In the genomic region with DNA sequence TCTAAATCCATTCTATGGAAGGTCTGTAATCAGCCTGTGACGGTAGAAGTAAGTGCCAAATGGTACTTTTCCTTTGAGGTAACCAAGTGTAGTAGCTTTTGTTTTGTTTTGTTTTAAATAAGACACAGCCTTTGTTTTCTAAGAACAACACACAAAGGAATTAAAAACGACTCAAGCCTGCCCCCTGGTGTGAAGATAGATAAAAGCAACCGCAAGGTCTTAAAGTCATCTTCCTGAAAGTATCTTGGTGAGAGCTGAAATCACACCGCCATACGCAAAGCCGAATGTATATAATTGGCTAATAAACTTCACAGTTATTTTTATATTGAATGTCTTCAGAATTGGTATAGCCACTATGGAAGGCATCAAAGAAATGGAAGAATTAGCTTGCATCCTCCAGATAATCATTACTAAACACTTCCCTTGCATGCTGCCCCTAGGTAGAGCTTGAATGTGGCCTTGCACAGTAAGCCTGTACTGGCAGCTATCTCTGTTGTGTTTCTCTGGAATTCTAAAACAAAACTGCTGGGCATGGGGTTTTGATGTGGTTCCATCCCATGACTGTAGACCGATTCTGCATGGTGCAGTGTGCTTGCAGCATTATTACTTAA, we compare ENCODE assay signal across 8 cellular contexts.
DNase-seq lines count a peak whose midpoint lies in the region; ATAC-seq, FAIRE-seq and TF ChIP-seq lines count a peak whose summit lies in the region.
"Had no signal": no experiment of that assay in that cellular context is flagged by ENCODE, and none has a peak within 500 bp of the region (broad histone marks: within the 10 kb centered on the region; RNA-seq: fewer than 3 reads in every experiment).

No MANE protein-coding gene starts in this region.

- H2BK15ac ChIP-seq in H1 (ENCODE audit: low read length): no peak overlapping the region

- no peak overlapping the region for H2AK5ac ChIP-seq in H1 (ENCODE audit: low read depth, low read length)

- TF ChIP-seq EP300 in SK-N-SH (IDR thresholded peaks at IDR 0.05; ENCODE audit: borderline replicate concordance in 1 of 2, low read depth in 1 of 2, low read length in 1 of 2) (no peak), H1 (IDR thresholded peaks at IDR 0.05; ENCODE audit: borderline replicate concordance in 1 of 2, low read depth in 2 of 2, low read length in 2 of 2) (no peak)

- H2BK20ac ChIP-seq in H1 (ENCODE audit: low read length): no peak overlapping the region

- H3K9ac ChIP-seq in SK-N-SH (no peak overlapping the region), H1 (replicated peaks in 1 of 4; ENCODE audit: extremely low read depth in 1 of 4, low read depth in 3 of 4, low read length in 3 of 4) (no peak overlapping the region)

- H3K79me2 ChIP-seq in SK-N-SH (ENCODE audit: insufficient read depth): no peaks in the 10 kb centered on the region
- no peaks in the 10 kb centered on the region for H3K79me2 ChIP-seq in H1 (ENCODE audit: control insufficient read depth in 1 of 2, insufficient read depth in 2 of 2, low read length in 2 of 2)

- no peak overlapping the region for H4K8ac ChIP-seq in H1 (ENCODE audit: extremely low read depth, insufficient read depth, low read length)

- CTCF ChIA-PET in SK-N-SH (lab: Yijun Ruan, JAX) (interaction anchor here (0.6 to 7.3 kb wide), 66 partner anchors 10 to 1934 kb away, joined by 3 to 255 read pairs (median 5); partner anchors contain the start of genes ANKEF1, LAMP5 and MKKS), H1 (lab: Charles Lee; ENCODE audit: partially characterized antibody) (interaction anchor here (0.6 to 7.4 kb wide), 53 partner anchors 8 to 553 kb away, joined by 3 to 132 read pairs (median 5); partner anchors contain the start of gene ANKEF1)

- TF ChIP-seq RAD21 in SK-N-SH (IDR thresholded peaks at IDR 0.05; ENCODE audit: low read length): peak; percentile 93
- peak; percentile 76 to 84 for TF ChIP-seq RAD21 in H1 (IDR thresholded peaks at IDR 0.05 in 1 of 2, conservative IDR thresholded peaks at IDR 0.05 in 1 of 2; ENCODE audit: low read depth in 2 of 2, low read length in 2 of 2)

- H3K4me3 ChIP-seq in SK-N-SH (ENCODE audit: low read depth in 2 of 2, low read length in 1 of 2): no peak overlapping the region; a peak in 1 of 4 replicates
- H3K4me3 ChIP-seq in H1 (ENCODE audit: extremely low read depth in 1 of 4, insufficient read depth in 2 of 4, low read depth in 3 of 4, low read length in 4 of 4): no peak overlapping the region

- 25% methylated on average over 7 of the region's 7 CpGs for WGBS in SK-N-SH (ENCODE audit: low lambda C conversion rate)
- WGBS in H1 (ENCODE audit: extremely low coverage in 1 of 2, insufficient coverage in 1 of 2, insufficient read length in 1 of 2, insufficient replicate concordance in 2 of 2, low coverage in 1 of 2, low lambda C conversion rate in 2 of 2, missing lambda C conversion rate in 1 of 2), 2 experiments: 45% methylated on average over 7 of the region's 7 CpGs; no CpG with 5 or more reads in 1 of the 2 experiments

- H3K4ac ChIP-seq in H1 (replicated peaks; ENCODE audit: insufficient read length, low read depth, low read length): no peak overlapping the region

- no peak overlapping the region for H3K23ac ChIP-seq in H1 (ENCODE audit: insufficient read length)

- H2BK5ac ChIP-seq in H1 (ENCODE audit: low read depth, low read length): no peak overlapping the region

- H3K18ac ChIP-seq in H1 (ENCODE audit: extremely low read depth, low read length): no peak overlapping the region

- peak overlapping the region in 1 of 2 experiments; percentile 51; a peak in 1 of 4 replicates for H3K27ac ChIP-seq in SK-N-SH (ENCODE audit: low read depth in 2 of 2, low read length in 1 of 2)
- H3K27ac ChIP-seq in H1 (ENCODE audit: low read depth, low read length): no peak overlapping the region

- no peak overlapping the region for H3K4me2 ChIP-seq in SK-N-SH
- H3K4me2 ChIP-seq in H1 (ENCODE audit: insufficient read depth in 1 of 2, low read depth in 2 of 2, low read length in 2 of 2): no peak overlapping the region

- no peak overlapping the region; the same call in 1 of the 2 replicates for H2AFZ ChIP-seq in SK-N-SH (ENCODE audit: low read depth)
- no peak overlapping the region for H2AFZ ChIP-seq in H1 (ENCODE audit: low read length)

- H3K9me3 ChIP-seq in SK-N-SH (no peaks in the 10 kb centered on the region), H1 (ENCODE audit: insufficient read depth in 2 of 2, low read depth in 1 of 2, low read length in 1 of 2) (no peaks in the 10 kb centered on the region; a peak in 1 of 4 replicates)

- H4K91ac ChIP-seq in H1 (replicated peaks; ENCODE audit: insufficient read length, low read length): no peak overlapping the region

- no peak overlapping the region for H3K56ac ChIP-seq in H1 (replicated peaks; ENCODE audit: insufficient read length, low read depth, low read length)

- H3K9me2 ChIP-seq in SK-N-SH: no peaks in the 10 kb centered on the region

- POLR2A ChIA-PET in SK-N-SH (lab: Yijun Ruan, JAX): interaction anchor here (0.6 to 1.8 kb wide), 3 partner anchors 95 to 202 kb away, joined by 3 to 6 read pairs (median 3); partner anchors contain the start of gene LAMP5
- POLR2A ChIA-PET in H1 (lab: Charles Lee; ENCODE audit: partially characterized antibody): no interaction called here

- H3K27me3 ChIP-seq in SK-N-SH (ENCODE audit: insufficient read depth): no peaks in the 10 kb centered on the region
- no peaks in the 10 kb centered on the region; a peak in 2 of 7 replicates for H3K27me3 ChIP-seq in H1 (replicated peaks in 1 of 4; ENCODE audit: control insufficient read depth in 3 of 4, extremely low read depth in 1 of 4, insufficient read depth in 3 of 4, low read length in 3 of 4)

- peaks cover 5% of the 10 kb centered on the region for H3K4me1 Mint-ChIP-seq in nephron

- peaks cover 6% of the 10 kb centered on the region for H3K9me3 Mint-ChIP-seq in nephron

- no peak for TF ChIP-seq POLR2A in H1 (IDR thresholded peaks at IDR 0.05; ENCODE audit: control extremely low read depth in 1 of 2, low read depth in 2 of 2, low read length in 2 of 2)

- no peak overlapping the region for H3K4me3 Mint-ChIP-seq in nephron
- H3K4me3 Mint-ChIP-seq: dendritic cell treated with granulocyte-macrophage colony-stimulating factor and Interleukin-4, amounts not matched to agents 40 ng/mL and 50 ng/mL, for 4 days had no signal

- peak; percentile 85 for FAIRE-seq in H1 (lab: Jason Lieb, UNC)

- H4K5ac ChIP-seq in H1 (ENCODE audit: insufficient read length, low read depth, low read length): no peak overlapping the region

- H3K4me1 ChIP-seq in SK-N-SH (ENCODE audit: control insufficient read depth in 1 of 2, insufficient read depth in 2 of 2, low read depth in 1 of 2, low read length in 1 of 2) (peaks cover 0 to 14% of the 10 kb centered on the region in 2 experiments; a peak in 3 of 4 replicates), H1 (replicated peaks in 1 of 4; ENCODE audit: control insufficient read depth in 3 of 4, insufficient read depth in 4 of 4, low read length in 3 of 4) (peaks cover 0 to 2% (median 0%) of the 10 kb centered on the region in 4 experiments; a peak in 1 of 7 replicates)

- H3K36me3 ChIP-seq in SK-N-SH (replicated peaks in 1 of 2; ENCODE audit: control insufficient read depth in 1 of 2, insufficient read depth in 2 of 2, low read length in 1 of 2): no peaks in the 10 kb centered on the region
- no peaks in the 10 kb centered on the region for H3K36me3 ChIP-seq in H1 (ENCODE audit: control insufficient read depth in 2 of 4, insufficient read depth in 4 of 4, low read length in 3 of 4)

- H3K79me1 ChIP-seq in H1 (ENCODE audit: low read depth, low read length): no peaks in the 10 kb centered on the region

- H4K20me1 ChIP-seq in SK-N-SH (ENCODE audit: insufficient read depth): no peaks in the 10 kb centered on the region
- no peaks in the 10 kb centered on the region for H4K20me1 ChIP-seq in H1 (replicated peaks in 1 of 2; ENCODE audit: control insufficient read depth in 1 of 2, insufficient read depth in 2 of 2, low read length in 2 of 2)

- DNase-seq in EL (peak; percentile 69), NAMALWA (ENCODE audit: low spot score) (peak; percentile 85), SK-N-SH (peak; percentile 32), H1 (ENCODE audit: low read depth in 1 of 2, low spot score in 2 of 2) (peak; percentile 31 to 73)

- peak overlapping the region in 2 of 3 experiments; percentile 44 to 86 for H3K27ac Mint-ChIP-seq in nephron
- H3K27ac Mint-ChIP-seq: dendritic cell treated with granulocyte-macrophage colony-stimulating factor and Interleukin-4, amounts not matched to agents 40 ng/mL and 50 ng/mL, for 4 days had no signal

- no peaks in the 10 kb centered on the region for H3F3A ChIP-seq in SK-N-SH (replicated peaks; ENCODE audit: insufficient read depth)

- peak; percentile 71 for ATAC-seq in GM21528 (IDR thresholded peaks at IDR 0.05; ENCODE audit: low FRiP score, unreplicated experiment)
- no peak for ATAC-seq in activated CD4-positive, CD25-positive, alpha-beta regulatory T cell treated with anti-CD3 and anti-CD28 coated beads, Interleukin-2, amount 50 U/mL, for 24 hours

- H2BK12ac ChIP-seq in H1 (ENCODE audit: low read depth, low read length): no peak overlapping the region

- H3K36me3 Mint-ChIP-seq in nephron (ENCODE audit: low read depth): no peaks in the 10 kb centered on the region

- H3K27me3 Mint-ChIP-seq in nephron (ENCODE audit: low read depth): no peaks in the 10 kb centered on the region

- TF ChIP-seq CTCF in SK-N-SH (IDR thresholded peaks at IDR 0.05) (peak; percentile 83), H1 (IDR thresholded peaks at IDR 0.05; ENCODE audit: control extremely low read depth in 1 of 3, insufficient read depth in 1 of 3, low read depth in 1 of 3, low read length in 3 of 3) (peak in 2 of 3 experiments; percentile 49 to 64; a peak in 3 of 4 replicates), nephron (IDR thresholded peaks at IDR 0.05; ENCODE audit: unreplicated experiment in 3 of 3) (peak; percentile 60 to 78 (median 74))

- no peak overlapping the region for H3K14ac ChIP-seq in H1 (ENCODE audit: insufficient read length)

- H3K23me2 ChIP-seq in H1 (ENCODE audit: low read depth, low read length): no peaks in the 10 kb centered on the region

- H2BK120ac ChIP-seq in H1 (replicated peaks; ENCODE audit: low read depth, low read length): no peak overlapping the region

Comparison
In these comparisons a context has a peak if more than half of its experiments do, and no peak if none do; other contexts are left out.
1. DNase-seq: peak in every context shown above with its lines; median percentile 85 in NAMALWA; 69 in EL; 52 in H1; 32 in SK-N-SH.